Comparison of ENCODE assay signal across 17 cellular contexts in genomic region chr6:107361568-107362270, GRCh38.
DNase-seq lines count a peak whose midpoint lies in the region; ATAC-seq and TF ChIP-seq lines count a peak whose summit lies in the region.
"Had no signal": no experiment of that assay in that cellular context is flagged by ENCODE, and none has a peak within 500 bp of the region (broad histone marks: within the 10 kb centered on the region; RNA-seq: fewer than 3 reads in every experiment).

No MANE protein-coding gene starts in this region.

- no peak overlapping the region for H3K4ac ChIP-seq in IMR-90 (ENCODE audit: low read depth, low read length)

- TF ChIP-seq POLR2A in IMR-90 (IDR thresholded peaks at IDR 0.05; ENCODE audit: low read depth, low read length) = no peak

- no peak overlapping the region for H2AK9ac ChIP-seq in IMR-90 (replicated peaks; ENCODE audit: low read depth, low read length, poor library complexity)

- no peak overlapping the region for H3K56ac ChIP-seq in IMR-90 (ENCODE audit: extremely low read depth, insufficient read depth, low read length)

- no peaks in the 10 kb centered on the region for H3K27me3 ChIP-seq in IMR-90 (ENCODE audit: control insufficient read depth, insufficient read depth, low read length)
- H3K27me3 ChIP-seq in HAP-1 (ENCODE audit: low read depth) = no peaks in the 10 kb centered on the region
- H3K27me3 ChIP-seq: Peyer's patch had no signal

- no peak overlapping the region for H2BK20ac ChIP-seq in IMR-90 (ENCODE audit: low read depth, low read length)

- POLR2A ChIA-PET in IMR-90 (lab: Charles Lee; ENCODE audit: unreplicated experiment) = no interaction called here

- H2BK5ac ChIP-seq in IMR-90 (ENCODE audit: low read depth, low read length, poor library complexity, severe bottlenecking) = no peak overlapping the region

- CTCF ChIA-PET in Calu3 (lab: Charles Lee) = no interaction called here
- CTCF ChIA-PET in IMR-90 (lab: Yijun Ruan, JAX) = interaction anchor here (1.0 to 1.3 kb wide), 2 partner anchors 22 to 44 kb away, joined by 4 read pairs; no protein-coding TSS in a partner anchor

- H3K36me3 ChIP-seq in IMR-90 (ENCODE audit: control insufficient read depth, insufficient read depth, low read length) (no peaks in the 10 kb centered on the region), HAP-1 (replicated peaks) (no peaks in the 10 kb centered on the region)
- H3K36me3 ChIP-seq: Peyer's patch had no signal

- H3K27me3 Mint-ChIP-seq in Calu3 (ENCODE audit: unreplicated experiment) = no peaks in the 10 kb centered on the region

- H2AFZ ChIP-seq in IMR-90 (replicated peaks; ENCODE audit: low read length, poor library complexity) = no peak overlapping the region

- H3K27ac ChIP-seq in IMR-90 (ENCODE audit: insufficient read depth, low read length) = no peak overlapping the region
- H3K27ac ChIP-seq: left ventricle myocardium inferior, Peyer's patch had no signal

- 17 to 100% methylated on average over 1 of the region's 3 CpGs for WGBS in IMR-90 (ENCODE audit: extremely low coverage in 2 of 2, insufficient read length in 1 of 2), 2 experiments

- H4K5ac ChIP-seq in IMR-90 (ENCODE audit: low read depth, low read length) = no peak overlapping the region

- H4K8ac ChIP-seq in IMR-90 (ENCODE audit: low read depth in 2 of 2, low read length in 2 of 2) = no peak overlapping the region

- no peak overlapping the region for H3K27ac Mint-ChIP-seq in Calu3 (ENCODE audit: unreplicated experiment)
- H3K27ac Mint-ChIP-seq: CD8-positive, alpha-beta T cell had no signal

- no peak overlapping the region for H2BK15ac ChIP-seq in IMR-90 (ENCODE audit: low read depth, low read length)

- 0 out of 4 replicates have a peak, but pooled peaks cover 0 to 4% of the 10 kb centered on the region in 2 experiments for H3K79me1 ChIP-seq in IMR-90 (ENCODE audit: low read depth in 1 of 2, low read length in 2 of 2)

- no TSS peak for BruUV-seq in Calu3 (replicated peaks; lab: Mats Ljungman, UMichigan)
- BruUV-seq in IMR-90 (replicated peaks; lab: Mats Ljungman, UMichigan) = no TSS peak

- H3K4me3 ChIP-seq in IMR-90 (ENCODE audit: insufficient read depth, low read depth, low read length) (no peak overlapping the region), epithelial cell of proximal tubule (ENCODE audit: low read depth, low read length) (no peak overlapping the region), HAP-1 (no peak overlapping the region)
- H3K4me3 ChIP-seq: left ventricle myocardium inferior, Peyer's patch had no signal

- H3K9me3 ChIP-seq in IMR-90 (ENCODE audit: control insufficient read depth, insufficient read depth, low read length) (peaks cover 2% of the 10 kb centered on the region; the same call in 1 of the 2 replicates), HAP-1 (no peaks in the 10 kb centered on the region)

- no peak overlapping the region for H2AK5ac ChIP-seq in IMR-90 (ENCODE audit: low read depth, low read length)

- no peak overlapping the region for H3K18ac ChIP-seq in IMR-90 (ENCODE audit: low read depth, low read length)

- TF ChIP-seq CTCF in Calu3 (IDR thresholded peaks at IDR 0.05; ENCODE audit: unreplicated experiment) = no peak
- no peak for TF ChIP-seq CTCF in IMR-90 (conservative IDR thresholded peaks at IDR 0.05; ENCODE audit: low read depth, low read length)
- no peak for TF ChIP-seq CTCF in epithelial cell of proximal tubule (conservative IDR thresholded peaks at IDR 0.05; ENCODE audit: low read depth, low read length)

- no peak for TF ChIP-seq RAD21 in IMR-90 (IDR thresholded peaks at IDR 0.05; ENCODE audit: low read length)

- H3K9me1 ChIP-seq in IMR-90 (ENCODE audit: insufficient read depth, low read length) = peaks cover 3% of the 10 kb centered on the region; the same call in 1 of the 2 replicates

- in situ Hi-C loops in IMR-90 (cut with MboI; ENCODE audit: low sequenced_read_pairs) = no loop called here
- in situ Hi-C loops in HAP-1 (cut with MboI; ENCODE audit: low sequenced_read_pairs) = no loop called here

- H3K36me3 Mint-ChIP-seq in Calu3 (ENCODE audit: insufficient read depth, unreplicated experiment) = no peaks in the 10 kb centered on the region

- intact Hi-C loops in Calu3 (cut with micrococcal nuclease; ENCODE audit: unreplicated experiment) = no loop called here
- intact Hi-C loops in IMR-90 (cut with micrococcal nuclease) = no loop called here
- intact Hi-C loops in left cardiac atrium (cut with DNase I) = no loop called here

- dilution Hi-C loops in IMR-90 (cut with HindIII; ENCODE audit: low sequenced_read_pairs, unreplicated experiment) = no loop called here

- H3K4me3 Mint-ChIP-seq in Calu3 (ENCODE audit: low read depth, unreplicated experiment) = no peak overlapping the region
- H3K4me3 Mint-ChIP-seq: CD8-positive, alpha-beta T cell had no signal

- H3K14ac ChIP-seq in IMR-90 (replicated peaks; ENCODE audit: low read depth, low read length) = 0 out of 2 replicates have a peak overlapping the region, but pooled peaks have one; percentile 10

- H3K4me2 ChIP-seq in IMR-90 (ENCODE audit: low read depth, low read length) = peak overlapping the region; percentile 55

- H2BK120ac ChIP-seq in IMR-90 (ENCODE audit: low read depth, low read length) = no peak overlapping the region

- no peak overlapping the region; the same call in 1 of the 2 replicates for H3K23ac ChIP-seq in IMR-90 (ENCODE audit: low read depth, low read length)

- H3K9ac ChIP-seq in IMR-90 (ENCODE audit: low read depth, low read length) = no peak overlapping the region

- ATAC-seq in IMR-90 (ENCODE audit: low read depth) (peak; percentile 98), left cardiac atrium (no peak), HG03045 (IDR thresholded peaks at IDR 0.05; ENCODE audit: unreplicated experiment) (no peak), HG02884 (IDR thresholded peaks at IDR 0.05; ENCODE audit: unreplicated experiment) (no peak)
- ATAC-seq: CD8-positive, alpha-beta T cell had no signal

- peaks cover 9% of the 10 kb centered on the region; the same call in 1 of the 2 replicates for H4K20me1 ChIP-seq in IMR-90 (ENCODE audit: insufficient read depth, low read length)

- H3K4me1 ChIP-seq in IMR-90 (ENCODE audit: control insufficient read depth, insufficient read depth, low read length) (peaks cover 7% of the 10 kb centered on the region), HAP-1 (no peaks in the 10 kb centered on the region)
- H3K4me1 ChIP-seq: left ventricle myocardium inferior, Peyer's patch had no signal

- no peaks in the 10 kb centered on the region for H3K9me3 Mint-ChIP-seq in Calu3 (ENCODE audit: low read depth, unreplicated experiment)

- H3K4me1 Mint-ChIP-seq in Calu3 (ENCODE audit: low read depth, unreplicated experiment) = peaks cover 13% of the 10 kb centered on the region

- peak; percentile 37 for DNase-seq in Calu3
- DNase-seq in IMR-90 = peak; percentile 82
- peak; percentile 33 for DNase-seq in epithelial cell of proximal tubule (ENCODE audit: low read depth)
- DNase-seq in non-pigmented ciliary epithelial cell (ENCODE audit: low read depth) = peak; percentile 50
- no peak for DNase-seq in left cardiac atrium
- no peak for DNase-seq in HAP-1 (ENCODE audit: low spot score in 2 of 2)
- DNase-seq: activated CD4-positive, alpha-beta T cell treated with anti-CD3 and anti-CD28 coated beads, Interleukin-2, amount 50 U/mL, for 4 hours; activated gamma-delta T cell; CD8-positive, alpha-beta T cell; cerebellar nuclear complex; left ventricle myocardium inferior; NCI-H446; Peyer's patch; stimulated activated naive CD4-positive, alpha-beta T cell; T-helper 2 cell had no signal

- no peak overlapping the region for H4K91ac ChIP-seq in IMR-90 (ENCODE audit: insufficient read depth, low read depth, low read length)

TF ChIP-seq in IMR-90, 13 proteins besides CTCF, POLR2A, EP300 and RAD21:
- TF ChIP-seq CHD1 (IDR thresholded peaks at IDR 0.05; ENCODE audit: low read depth, low read length) = no peak
- no peak for TF ChIP-seq FOS (IDR thresholded peaks at IDR 0.05; ENCODE audit: low read depth, low read length)
- peak; percentile 52; the same call in 1 of the 2 replicates for TF ChIP-seq BHLHE40 (IDR thresholded peaks at IDR 0.05; ENCODE audit: low read depth, low read length)
- TF ChIP-seq SMC3 (IDR thresholded peaks at IDR 0.05; ENCODE audit: low read depth, low read length) = no peak
- TF ChIP-seq USF2 (IDR thresholded peaks at IDR 0.05; ENCODE audit: low read depth, low read length) = no peak
- TF ChIP-seq RFX5 (IDR thresholded peaks at IDR 0.05; ENCODE audit: low read depth, low read length) = no peak
- TF ChIP-seq MAZ (IDR thresholded peaks at IDR 0.05; ENCODE audit: borderline replicate concordance, low read depth, low read length) = no peak
- TF ChIP-seq RCOR1 (IDR thresholded peaks at IDR 0.05; ENCODE audit: insufficient replicate concordance, low read length) = peak; percentile 89
- TF ChIP-seq CEBPB (IDR thresholded peaks at IDR 0.05; ENCODE audit: low read depth, low read length) = peak; percentile 70
- no peak for TF ChIP-seq MXI1 (IDR thresholded peaks at IDR 0.05; ENCODE audit: borderline replicate concordance, low read depth, low read length)
- TF ChIP-seq NFE2L2 (IDR thresholded peaks at IDR 0.05; ENCODE audit: low read depth, low read length) = no peak
- peak; percentile 24; the same call in 1 of the 2 replicates for TF ChIP-seq MAFK (IDR thresholded peaks at IDR 0.05; ENCODE audit: low read depth, low read length)
- TF ChIP-seq ELK1 (IDR thresholded peaks at IDR 0.05; ENCODE audit: borderline replicate concordance, low read depth, low read length) = no peak

Comparison
In these comparisons a context has a peak if more than half of its experiments do, and no peak if none do; other contexts are left out.
1. DNase-seq: peak in Calu3 (single experiment), IMR-90 (single experiment), epithelial cell of proximal tubule (single experiment) and non-pigmented ciliary epithelial cell (single experiment); none in left cardiac atrium (single experiment) and HAP-1 (0 of 2).